ENCODE assay signal across 1 cellular context in the genomic region with DNA sequence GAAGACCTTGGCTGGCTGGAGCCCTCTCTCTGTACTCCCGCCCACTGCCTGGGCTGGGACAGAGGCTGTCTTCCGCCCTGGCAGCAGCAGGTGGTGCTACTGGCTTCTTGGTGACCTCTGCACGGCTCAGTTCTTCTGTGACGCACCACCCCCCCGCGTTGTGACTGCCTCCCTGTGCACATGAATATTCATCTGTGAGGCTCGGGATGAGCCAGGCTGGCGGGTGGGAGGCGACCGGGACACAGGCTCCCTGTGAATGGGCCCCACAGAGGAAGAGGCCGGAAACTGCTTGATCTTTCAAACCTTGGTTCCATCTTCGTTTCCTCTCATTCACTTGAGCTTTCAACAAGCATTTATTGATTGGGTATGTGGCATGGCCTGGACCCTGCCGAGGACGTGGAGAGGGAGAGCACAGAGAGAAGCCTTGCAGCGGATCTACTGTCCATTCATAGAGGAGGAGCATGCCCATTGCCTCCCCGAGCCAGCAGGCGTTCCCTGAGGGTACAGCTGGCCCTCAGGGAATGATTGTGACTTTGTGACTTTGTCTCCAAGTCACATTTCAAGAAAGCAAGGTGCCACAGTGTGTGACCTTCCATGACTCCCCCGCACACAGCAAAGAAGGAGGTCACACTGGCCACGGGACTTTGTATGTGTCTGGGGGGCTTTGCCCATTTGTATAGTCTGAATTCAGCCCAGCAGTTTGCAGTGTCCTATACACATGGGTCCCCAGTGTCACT.
TF ChIP-seq lines count a peak whose summit lies in the region.

No MANE protein-coding gene starts in this region.

TF ChIP-seq in IMR-90, 13 proteins besides CTCF, POLR2A, EP300 and RAD21:
- TF ChIP-seq MAZ (IDR thresholded peaks at IDR 0.05; ENCODE audit: borderline replicate concordance, low read depth, low read length) (peak; percentile 51; the same call in 1 of the 2 replicates), RCOR1 (IDR thresholded peaks at IDR 0.05; ENCODE audit: insufficient replicate concordance, low read length) (peak; percentile 49), BHLHE40 (IDR thresholded peaks at IDR 0.05; ENCODE audit: low read depth, low read length) (peak; percentile 40; the same call in 1 of the 2 replicates), SMC3 (IDR thresholded peaks at IDR 0.05; ENCODE audit: low read depth, low read length) (peak; percentile 24; the same call in 1 of the 2 replicates), RFX5 (IDR thresholded peaks at IDR 0.05; ENCODE audit: low read depth, low read length) (no peak)
